ENCODE assay signal across 1 cellular context in the genomic region with DNA sequence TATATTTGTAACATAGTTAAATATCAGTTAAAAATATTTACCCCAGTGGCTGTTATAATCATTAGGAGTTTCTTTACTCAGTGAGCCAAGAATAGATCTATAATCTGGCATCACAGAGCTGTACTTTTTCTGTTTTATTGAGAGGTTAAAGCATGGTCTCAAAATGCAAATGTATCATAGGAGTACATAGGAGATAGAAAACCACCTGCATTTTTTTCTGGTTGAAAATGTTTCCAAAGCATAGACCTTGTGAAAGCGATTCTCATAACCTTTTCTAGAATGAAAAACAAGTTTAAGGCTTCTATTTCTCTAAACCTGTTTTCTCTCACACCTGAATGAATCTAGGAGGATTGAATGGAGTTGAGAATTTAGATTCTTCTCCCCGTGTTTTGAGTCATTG.
A peak's percentile ranks its signal among the peaks of the same experiment; 100 is the strongest.
TF ChIP-seq lines count a peak whose summit lies in the region.

No MANE protein-coding gene starts in this region.

TF ChIP-seq in GM12878, 131 proteins besides CTCF, POLR2A, EP300 and RAD21:
- TF ChIP-seq LARP7 (IDR thresholded peaks at IDR 0.05) (no peak), MXI1 (IDR thresholded peaks at IDR 0.05; ENCODE audit: low read depth, low read length) (no peak), NR2C1 (IDR thresholded peaks at IDR 0.05) (no peak), CBFB (IDR thresholded peaks at IDR 0.05; ENCODE audit: low read depth) (no peak), MYC (IDR thresholded peaks at IDR 0.05; ENCODE audit: insufficient read depth, insufficient read length, insufficient replicate concordance, low read length, severe bottlenecking) (no peak), POU2F2 (IDR thresholded peaks at IDR 0.05; ENCODE audit: borderline replicate concordance, low read depth, low read length) (0 out of 3 replicates have a peak, but pooled peaks have one; percentile 39), SUPT20H (IDR thresholded peaks at IDR 0.05; ENCODE audit: borderline replicate concordance, control insufficient read depth, low read depth, low read length) (no peak), RBBP5 (conservative IDR thresholded peaks at IDR 0.05) (no peak), SP1 (IDR thresholded peaks at IDR 0.05; ENCODE audit: low read depth, low read length) (no peak), GABPA (IDR thresholded peaks at IDR 0.05; ENCODE audit: low read depth) (no peak), ESRRA (IDR thresholded peaks at IDR 0.05; ENCODE audit: low read length) (no peak), MEF2A (IDR thresholded peaks at IDR 0.05; ENCODE audit: insufficient read depth, low read depth, low read length) (no peak), SREBF2 (IDR thresholded peaks at IDR 0.05; ENCODE audit: low read length) (no peak), RCOR1 (conservative IDR thresholded peaks at IDR 0.05; ENCODE audit: low read depth, low read length) (no peak), STAT1 (conservative IDR thresholded peaks at IDR 0.05) (no peak), PML (IDR thresholded peaks at IDR 0.05; ENCODE audit: low read length) (no peak), NRF1 (conservative IDR thresholded peaks at IDR 0.05; ENCODE audit: low read depth, low read length) (no peak), ZNF384 (IDR thresholded peaks at IDR 0.05; ENCODE audit: borderline replicate concordance, low read depth, low read length) (peak; percentile 50; the same call in 1 of the 2 replicates), IRF4 (IDR thresholded peaks at IDR 0.05; ENCODE audit: low read depth, low read length) (no peak), RUNX3 (IDR thresholded peaks at IDR 0.05; ENCODE audit: low read length) (peak; percentile 34; the same call in 1 of the 2 replicates), NFIC (IDR thresholded peaks at IDR 0.05; ENCODE audit: low read depth, low read length) (no peak), TCF7 (IDR thresholded peaks at IDR 0.05; ENCODE audit: borderline replicate concordance) (no peak), TARDBP (IDR thresholded peaks at IDR 0.05; ENCODE audit: borderline replicate concordance) (no peak), MEF2B (IDR thresholded peaks at IDR 0.05; ENCODE audit: partially characterized antibody, poor library complexity, severe bottlenecking) (peak; percentile 15), CREB1 (IDR thresholded peaks at IDR 0.05; ENCODE audit: low read depth) (no peak)
- TF ChIP-seq, protein P1, sequence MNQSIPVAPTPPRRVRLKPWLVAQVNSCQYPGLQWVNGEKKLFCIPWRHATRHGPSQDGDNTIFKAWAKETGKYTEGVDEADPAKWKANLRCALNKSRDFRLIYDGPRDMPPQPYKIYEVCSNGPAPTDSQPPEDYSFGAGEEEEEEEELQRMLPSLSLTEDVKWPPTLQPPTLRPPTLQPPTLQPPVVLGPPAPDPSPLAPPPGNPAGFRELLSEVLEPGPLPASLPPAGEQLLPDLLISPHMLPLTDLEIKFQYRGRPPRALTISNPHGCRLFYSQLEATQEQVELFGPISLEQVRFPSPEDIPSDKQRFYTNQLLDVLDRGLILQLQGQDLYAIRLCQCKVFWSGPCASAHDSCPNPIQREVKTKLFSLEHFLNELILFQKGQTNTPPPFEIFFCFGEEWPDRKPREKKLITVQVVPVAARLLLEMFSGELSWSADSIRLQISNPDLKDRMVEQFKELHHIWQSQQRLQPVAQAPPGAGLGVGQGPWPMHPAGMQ (IDR thresholded peaks at IDR 0.05; ENCODE audit: borderline replicate concordance), result no peak
- TF ChIP-seq, protein P2, sequence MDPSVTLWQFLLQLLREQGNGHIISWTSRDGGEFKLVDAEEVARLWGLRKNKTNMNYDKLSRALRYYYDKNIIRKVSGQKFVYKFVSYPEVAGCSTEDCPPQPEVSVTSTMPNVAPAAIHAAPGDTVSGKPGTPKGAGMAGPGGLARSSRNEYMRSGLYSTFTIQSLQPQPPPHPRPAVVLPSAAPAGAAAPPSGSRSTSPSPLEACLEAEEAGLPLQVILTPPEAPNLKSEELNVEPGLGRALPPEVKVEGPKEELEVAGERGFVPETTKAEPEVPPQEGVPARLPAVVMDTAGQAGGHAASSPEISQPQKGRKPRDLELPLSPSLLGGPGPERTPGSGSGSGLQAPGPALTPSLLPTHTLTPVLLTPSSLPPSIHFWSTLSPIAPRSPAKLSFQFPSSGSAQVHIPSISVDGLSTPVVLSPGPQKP (IDR thresholded peaks at IDR 0.05; ENCODE audit: low read depth, low read length), result no peak
- TF ChIP-seq, protein P3, sequence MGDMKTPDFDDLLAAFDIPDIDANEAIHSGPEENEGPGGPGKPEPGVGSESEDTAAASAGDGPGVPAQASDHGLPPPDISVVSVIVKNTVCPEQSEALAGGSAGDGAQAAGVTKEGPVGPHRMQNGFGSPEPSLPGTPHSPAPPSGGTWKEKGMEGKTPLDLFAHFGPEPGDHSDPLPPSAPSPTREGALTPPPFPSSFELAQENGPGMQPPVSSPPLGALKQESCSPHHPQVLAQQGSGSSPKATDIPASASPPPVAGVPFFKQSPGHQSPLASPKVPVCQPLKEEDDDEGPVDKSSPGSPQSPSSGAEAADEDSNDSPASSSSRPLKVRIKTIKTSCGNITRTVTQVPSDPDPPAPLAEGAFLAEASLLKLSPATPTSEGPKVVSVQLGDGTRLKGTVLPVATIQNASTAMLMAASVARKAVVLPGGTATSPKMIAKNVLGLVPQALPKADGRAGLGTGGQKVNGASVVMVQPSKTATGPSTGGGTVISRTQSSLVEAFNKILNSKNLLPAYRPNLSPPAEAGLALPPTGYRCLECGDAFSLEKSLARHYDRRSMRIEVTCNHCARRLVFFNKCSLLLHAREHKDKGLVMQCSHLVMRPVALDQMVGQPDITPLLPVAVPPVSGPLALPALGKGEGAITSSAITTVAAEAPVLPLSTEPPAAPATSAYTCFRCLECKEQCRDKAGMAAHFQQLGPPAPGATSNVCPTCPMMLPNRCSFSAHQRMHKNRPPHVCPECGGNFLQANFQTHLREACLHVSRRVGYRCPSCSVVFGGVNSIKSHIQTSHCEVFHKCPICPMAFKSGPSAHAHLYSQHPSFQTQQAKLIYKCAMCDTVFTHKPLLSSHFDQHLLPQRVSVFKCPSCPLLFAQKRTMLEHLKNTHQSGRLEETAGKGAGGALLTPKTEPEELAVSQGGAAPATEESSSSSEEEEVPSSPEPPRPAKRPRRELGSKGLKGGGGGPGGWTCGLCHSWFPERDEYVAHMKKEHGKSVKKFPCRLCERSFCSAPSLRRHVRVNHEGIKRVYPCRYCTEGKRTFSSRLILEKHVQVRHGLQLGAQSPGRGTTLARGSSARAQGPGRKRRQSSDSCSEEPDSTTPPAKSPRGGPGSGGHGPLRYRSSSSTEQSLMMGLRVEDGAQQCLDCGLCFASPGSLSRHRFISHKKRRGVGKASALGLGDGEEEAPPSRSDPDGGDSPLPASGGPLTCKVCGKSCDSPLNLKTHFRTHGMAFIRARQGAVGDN (IDR thresholded peaks at IDR 0.05), result no peak
- TF ChIP-seq, protein P4, sequence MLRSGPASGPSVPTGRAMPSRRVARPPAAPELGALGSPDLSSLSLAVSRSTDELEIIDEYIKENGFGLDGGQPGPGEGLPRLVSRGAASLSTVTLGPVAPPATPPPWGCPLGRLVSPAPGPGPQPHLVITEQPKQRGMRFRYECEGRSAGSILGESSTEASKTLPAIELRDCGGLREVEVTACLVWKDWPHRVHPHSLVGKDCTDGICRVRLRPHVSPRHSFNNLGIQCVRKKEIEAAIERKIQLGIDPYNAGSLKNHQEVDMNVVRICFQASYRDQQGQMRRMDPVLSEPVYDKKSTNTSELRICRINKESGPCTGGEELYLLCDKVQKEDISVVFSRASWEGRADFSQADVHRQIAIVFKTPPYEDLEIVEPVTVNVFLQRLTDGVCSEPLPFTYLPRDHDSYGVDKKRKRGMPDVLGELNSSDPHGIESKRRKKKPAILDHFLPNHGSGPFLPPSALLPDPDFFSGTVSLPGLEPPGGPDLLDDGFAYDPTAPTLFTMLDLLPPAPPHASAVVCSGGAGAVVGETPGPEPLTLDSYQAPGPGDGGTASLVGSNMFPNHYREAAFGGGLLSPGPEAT (IDR thresholded peaks at IDR 0.05; ENCODE audit: low read depth), result 0 out of 2 replicates have a peak, but pooled peaks have one; percentile 35
- TF ChIP-seq, protein P5, sequence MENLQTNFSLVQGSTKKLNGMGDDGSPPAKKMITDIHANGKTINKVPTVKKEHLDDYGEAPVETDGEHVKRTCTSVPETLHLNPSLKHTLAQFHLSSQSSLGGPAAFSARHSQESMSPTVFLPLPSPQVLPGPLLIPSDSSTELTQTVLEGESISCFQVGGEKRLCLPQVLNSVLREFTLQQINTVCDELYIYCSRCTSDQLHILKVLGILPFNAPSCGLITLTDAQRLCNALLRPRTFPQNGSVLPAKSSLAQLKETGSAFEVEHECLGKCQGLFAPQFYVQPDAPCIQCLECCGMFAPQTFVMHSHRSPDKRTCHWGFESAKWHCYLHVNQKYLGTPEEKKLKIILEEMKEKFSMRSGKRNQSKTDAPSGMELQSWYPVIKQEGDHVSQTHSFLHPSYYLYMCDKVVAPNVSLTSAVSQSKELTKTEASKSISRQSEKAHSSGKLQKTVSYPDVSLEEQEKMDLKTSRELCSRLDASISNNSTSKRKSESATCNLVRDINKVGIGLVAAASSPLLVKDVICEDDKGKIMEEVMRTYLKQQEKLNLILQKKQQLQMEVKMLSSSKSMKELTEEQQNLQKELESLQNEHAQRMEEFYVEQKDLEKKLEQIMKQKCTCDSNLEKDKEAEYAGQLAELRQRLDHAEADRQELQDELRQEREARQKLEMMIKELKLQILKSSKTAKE (IDR thresholded peaks at IDR 0.05; ENCODE audit: low read depth, poor library complexity, severe bottlenecking), result peak; percentile 43
- TF ChIP-seq, protein P6, sequence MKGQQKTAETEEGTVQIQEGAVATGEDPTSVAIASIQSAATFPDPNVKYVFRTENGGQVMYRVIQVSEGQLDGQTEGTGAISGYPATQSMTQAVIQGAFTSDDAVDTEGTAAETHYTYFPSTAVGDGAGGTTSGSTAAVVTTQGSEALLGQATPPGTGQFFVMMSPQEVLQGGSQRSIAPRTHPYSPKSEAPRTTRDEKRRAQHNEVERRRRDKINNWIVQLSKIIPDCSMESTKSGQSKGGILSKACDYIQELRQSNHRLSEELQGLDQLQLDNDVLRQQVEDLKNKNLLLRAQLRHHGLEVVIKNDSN (IDR thresholded peaks at IDR 0.05; ENCODE audit: borderline replicate concordance, extremely low read length, insufficient read depth, low read depth, low read length), result no peak
- TF ChIP-seq, protein P7, sequence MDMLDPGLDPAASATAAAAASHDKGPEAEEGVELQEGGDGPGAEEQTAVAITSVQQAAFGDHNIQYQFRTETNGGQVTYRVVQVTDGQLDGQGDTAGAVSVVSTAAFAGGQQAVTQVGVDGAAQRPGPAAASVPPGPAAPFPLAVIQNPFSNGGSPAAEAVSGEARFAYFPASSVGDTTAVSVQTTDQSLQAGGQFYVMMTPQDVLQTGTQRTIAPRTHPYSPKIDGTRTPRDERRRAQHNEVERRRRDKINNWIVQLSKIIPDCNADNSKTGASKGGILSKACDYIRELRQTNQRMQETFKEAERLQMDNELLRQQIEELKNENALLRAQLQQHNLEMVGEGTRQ (IDR thresholded peaks at IDR 0.05; ENCODE audit: borderline replicate concordance, low read depth, low read length), result no peak
